Comparison of ENCODE assay signal across 27 cellular contexts in genomic region chr3:64365877-64366276, GRCh38.
A peak's percentile ranks its signal among the peaks of the same experiment; 100 is the strongest.
DNase-seq lines count a peak whose midpoint lies in the region; ATAC-seq, FAIRE-seq and TF ChIP-seq lines count a peak whose summit lies in the region.
"Had no signal": no experiment of that assay in that cellular context is flagged by ENCODE, and none has a peak within 500 bp of the region (broad histone marks: within the 10 kb centered on the region; RNA-seq: fewer than 3 reads in every experiment).

No MANE protein-coding gene starts in this region.

- no peak overlapping the region for H2AFZ ChIP-seq in mesenchymal stem cell (ENCODE audit: low read depth, low read length)

- H2AK5ac ChIP-seq in mesenchymal stem cell (ENCODE audit: low read length, severe bottlenecking) = no peak overlapping the region

- FAIRE-seq in bronchial epithelial cell (lab: Jason Lieb, UNC) (peak; percentile 18), RCC 7860 (lab: Jason Lieb, UNC) (no peak)
- FAIRE-seq: A204.1, GM12878, GM12892, GM18507 had no signal

- H3K4ac ChIP-seq in mesenchymal stem cell (ENCODE audit: low read depth in 1 of 2, low read length in 2 of 2) = no peak overlapping the region

- no peak overlapping the region for H3K9ac ChIP-seq in mesenchymal stem cell (ENCODE audit: low read length)
- H3K9ac ChIP-seq: BLaER1 had no signal

- intact Hi-C loops in esophagus muscularis mucosa (cut with DNase I) = no loop called here

- no peak for TF ChIP-seq CTCF in bronchial epithelial cell (IDR thresholded peaks at IDR 0.05; ENCODE audit: insufficient read depth, low read length, severe bottlenecking)
- no peak for TF ChIP-seq CTCF in esophagus muscularis mucosa (IDR thresholded peaks at IDR 0.05)

- no peak overlapping the region for H3K4me2 ChIP-seq in mesenchymal stem cell (ENCODE audit: low read length, poor library complexity, severe bottlenecking)
- H3K4me2 ChIP-seq: BLaER1 had no signal

- no peak overlapping the region for H3K23ac ChIP-seq in mesenchymal stem cell (ENCODE audit: low read length in 2 of 2)

- H3K27ac ChIP-seq in esophagus muscularis mucosa (replicated peaks in 1 of 4) (no peak overlapping the region), mesenchymal stem cell (ENCODE audit: low read length, poor library complexity, severe bottlenecking) (no peak overlapping the region)
- H3K27ac ChIP-seq: BLaER1 had no signal

- H2BK5ac ChIP-seq in mesenchymal stem cell (ENCODE audit: low read depth, low read length, poor library complexity, severe bottlenecking) = no peak overlapping the region

- H2BK120ac ChIP-seq in mesenchymal stem cell (ENCODE audit: low read depth, low read length) = no peak overlapping the region

- H3K36me3 ChIP-seq in bronchial epithelial cell (ENCODE audit: control insufficient read depth, insufficient read depth, low read length) = no peaks in the 10 kb centered on the region
- no peaks in the 10 kb centered on the region for H3K36me3 ChIP-seq in esophagus muscularis mucosa
- no peaks in the 10 kb centered on the region for H3K36me3 ChIP-seq in mesenchymal stem cell (ENCODE audit: control insufficient read depth in 1 of 2, insufficient read depth in 2 of 2, low read depth in 1 of 2, low read length in 2 of 2)
- H3K36me3 ChIP-seq: BE2C, BLaER1 had no signal

- H4K91ac ChIP-seq in mesenchymal stem cell (ENCODE audit: low read length) = no peak overlapping the region

- 97% methylated on average over 5 of the region's 5 CpGs for WGBS in esophagus muscularis mucosa
- 95% methylated on average over 3 of the region's 5 CpGs for WGBS in mesenchymal stem cell

- H2BK12ac ChIP-seq in mesenchymal stem cell (ENCODE audit: low read length in 2 of 2) = peak overlapping the region in 1 of 2 experiments; percentile 21

- H3K18ac ChIP-seq in mesenchymal stem cell (ENCODE audit: low read depth in 1 of 2, low read length in 2 of 2) = peak overlapping the region in 1 of 2 experiments; percentile 17

- H4K8ac ChIP-seq in mesenchymal stem cell (ENCODE audit: low read length) = peak overlapping the region; percentile 12

- no peak overlapping the region for H2BK15ac ChIP-seq in mesenchymal stem cell (ENCODE audit: low read depth, poor library complexity, severe bottlenecking)

- peaks cover 0 to 6% (median 0%) of the 10 kb centered on the region in 4 donors for H3K4me1 ChIP-seq in esophagus muscularis mucosa
- H3K4me1 ChIP-seq in mesenchymal stem cell (ENCODE audit: control insufficient read depth, insufficient read depth, low read depth, low read length) = peaks cover 5% of the 10 kb centered on the region
- H3K4me1 ChIP-seq: BE2C, BLaER1 had no signal

- H3K9me3 ChIP-seq in esophagus muscularis mucosa = no peaks in the 10 kb centered on the region
- no peaks in the 10 kb centered on the region for H3K9me3 ChIP-seq in mesenchymal stem cell (ENCODE audit: control insufficient read depth, low read length)
- H3K9me3 ChIP-seq: BE2C, BLaER1 had no signal

- no peaks in the 10 kb centered on the region for H3K27me3 ChIP-seq in bronchial epithelial cell (ENCODE audit: control insufficient read depth, insufficient read depth, low read length)
- no peaks in the 10 kb centered on the region for H3K27me3 ChIP-seq in esophagus muscularis mucosa
- no peaks in the 10 kb centered on the region for H3K27me3 ChIP-seq in mesenchymal stem cell (ENCODE audit: control insufficient read depth in 1 of 2, insufficient read depth in 1 of 2, low read length in 2 of 2)
- H3K27me3 ChIP-seq: BE2C, BLaER1 had no signal

- TF ChIP-seq POLR2A in esophagus muscularis mucosa (IDR thresholded peaks at IDR 0.05; ENCODE audit: low read depth) = no peak

- ATAC-seq in HG03196 (IDR thresholded peaks at IDR 0.05; ENCODE audit: unreplicated experiment) (no peak), HG03025 (IDR thresholded peaks at IDR 0.05; ENCODE audit: low FRiP score, unreplicated experiment) (no peak), HG02610 (IDR thresholded peaks at IDR 0.05; ENCODE audit: unreplicated experiment) (no peak)
- ATAC-seq: GM12878 had no signal

- peaks cover 2% of the 10 kb centered on the region for H3K79me1 ChIP-seq in mesenchymal stem cell (replicated peaks; ENCODE audit: low read length, poor library complexity, severe bottlenecking)

- DNase-seq in bronchial epithelial cell (ENCODE audit: low read depth) (no peak), esophagus muscularis mucosa (ENCODE audit: extremely low spot score) (peak; percentile 55), mesenchymal stem cell (no peak), RCC 7860 (ENCODE audit: low spot score) (no peak)
- DNase-seq: 8988T; ACHN; BE2C; C1 segment of cervical spinal cord; CD4-positive, alpha-beta memory T cell; CD4-positive, CD25-positive, alpha-beta regulatory T cell; CD8-positive, alpha-beta memory T cell; COR-L47; DMS 273 treated with DMSO at 0.1 percent for 48 hours; DMS153; DMS53; DMS79; DND-41; EL; GDM1 had no signal

- no peak overlapping the region for H3K14ac ChIP-seq in mesenchymal stem cell (ENCODE audit: low read length in 2 of 2)

- no peak for TF ChIP-seq EP300 in esophagus muscularis mucosa (IDR thresholded peaks at IDR 0.05)

- H3K4me3 ChIP-seq in bronchial epithelial cell (ENCODE audit: low read depth, low read length) = no peak overlapping the region
- H3K4me3 ChIP-seq in esophagus muscularis mucosa = no peak overlapping the region
- H3K4me3 ChIP-seq in mesenchymal stem cell (ENCODE audit: insufficient read depth in 1 of 2, low read depth in 1 of 2, low read length in 2 of 2) = no peak overlapping the region
- H3K4me3 ChIP-seq: BLaER1, GM12878 had no signal
